14 cellular contexts compared by ENCODE assay signal in the genomic region with DNA sequence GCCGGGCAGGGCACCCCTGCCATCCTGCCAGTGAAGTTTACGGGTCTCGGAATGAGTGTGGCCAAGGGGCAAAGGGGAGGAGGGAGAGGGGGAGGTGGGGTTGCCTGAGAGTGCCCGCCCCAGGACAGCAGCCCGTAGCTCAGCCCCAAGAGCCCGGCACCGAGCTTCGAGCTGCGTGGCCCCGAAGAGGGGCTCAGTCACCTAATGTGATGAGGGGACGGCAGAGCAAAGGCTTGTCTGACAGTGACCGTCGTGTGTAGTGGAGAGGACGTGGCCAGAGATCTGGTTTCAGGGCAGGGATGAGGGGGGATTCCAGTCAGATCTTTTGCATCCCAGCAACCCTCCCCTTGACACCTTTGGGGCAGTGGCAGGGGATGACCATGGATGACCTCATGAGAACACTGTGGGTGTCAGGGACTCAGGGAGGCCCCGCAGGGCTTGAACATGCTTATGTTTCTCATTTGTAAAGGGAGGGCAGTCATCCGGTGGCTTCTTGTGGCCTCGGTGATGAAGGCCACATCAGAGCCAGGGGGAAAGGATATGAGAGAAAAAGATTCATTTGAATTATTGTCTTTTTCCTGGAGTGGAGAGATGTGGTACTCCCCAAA. TPM values are rescaled to one million over a fixed set of nuclear protein-coding genes. Genes with fewer than 3 reads are reported as not detected.
A peak's percentile ranks its signal among the peaks of the same experiment; 100 is the strongest.
DNase-seq lines count a peak whose midpoint lies in the region; ATAC-seq and TF ChIP-seq lines count a peak whose summit lies in the region.
"Had no signal": no experiment of that assay in that cellular context is flagged by ENCODE, and none has a peak within 500 bp of the region (broad histone marks: within the 10 kb centered on the region; RNA-seq: fewer than 3 reads in every experiment).

No MANE protein-coding gene starts in this region.

- no peak overlapping the region for H4K91ac ChIP-seq in trophoblast cell (ENCODE audit: low read depth, low read length)

- no peak overlapping the region for H3K4ac ChIP-seq in trophoblast cell (ENCODE audit: low read depth, low read length)

- peaks cover 36% of the 10 kb centered on the region for H3K27me3 Mint-ChIP-seq in stimulated activated naive CD8-positive, alpha-beta T cell treated with anti-CD3 and anti-CD28 coated beads, Interleukin-15, amount 100 ng/mL, for 72 hours
- no peaks in the 10 kb centered on the region for H3K27me3 Mint-ChIP-seq in activated T-helper 17 cell treated with anti-CD3 and anti-CD28 coated beads, Interleukin-2, amount 50 U/mL, for 72 hours
- H3K27me3 Mint-ChIP-seq in naive thymus-derived CD8-positive, alpha-beta T cell = peaks cover 0 to 15% (median 0%) of the 10 kb centered on the region in 5 donors

- peaks cover 68% of the 10 kb centered on the region for H3K4me1 Mint-ChIP-seq in stimulated activated naive CD8-positive, alpha-beta T cell treated with anti-CD3 and anti-CD28 coated beads, Interleukin-15, amount 100 ng/mL, for 72 hours
- peaks cover 24% of the 10 kb centered on the region for H3K4me1 Mint-ChIP-seq in activated T-helper 17 cell treated with anti-CD3 and anti-CD28 coated beads, Interleukin-2, amount 50 U/mL, for 72 hours
- H3K4me1 Mint-ChIP-seq in naive thymus-derived CD8-positive, alpha-beta T cell = peaks cover 23 to 57% (median 50%) of the 10 kb centered on the region in 4 donors

- H3K9me3 Mint-ChIP-seq in stimulated activated naive CD8-positive, alpha-beta T cell treated with anti-CD3 and anti-CD28 coated beads, Interleukin-15, amount 100 ng/mL, for 72 hours = no peaks in the 10 kb centered on the region
- no peaks in the 10 kb centered on the region for H3K9me3 Mint-ChIP-seq in activated T-helper 17 cell treated with anti-CD3 and anti-CD28 coated beads, Interleukin-2, amount 50 U/mL, for 72 hours
- H3K9me3 Mint-ChIP-seq in naive thymus-derived CD8-positive, alpha-beta T cell = no peaks in the 10 kb centered on the region

- no peak overlapping the region for H3K14ac ChIP-seq in trophoblast cell (ENCODE audit: low read length)

- TF ChIP-seq CTCF in upper lobe of right lung (IDR thresholded peaks at IDR 0.05) = no peak

- peak; percentile 74 for ATAC-seq in stimulated activated naive CD8-positive, alpha-beta T cell treated with anti-CD3 and anti-CD28 coated beads, Interleukin-15, amount 100 ng/mL, for 72 hours
- ATAC-seq in stimulated activated naive CD8-positive, alpha-beta T cell treated with anti-CD3 and anti-CD28 coated beads, Interleukin-15, Interleukin-2, amounts not matched to agents 100 U/mL and 50 U/mL, for 24 hours = no peak
- peak; percentile 50 for ATAC-seq in activated T-helper 17 cell treated with anti-CD3 and anti-CD28 coated beads, Interleukin-2, amount 50 U/mL, for 72 hours (replicated peaks)
- no peak for ATAC-seq in naive thymus-derived CD8-positive, alpha-beta T cell
- no peak for ATAC-seq in upper lobe of right lung
- ATAC-seq in GM21515 (IDR thresholded peaks at IDR 0.05; ENCODE audit: unreplicated experiment) = no peak

- H2BK120ac ChIP-seq in trophoblast cell (ENCODE audit: insufficient read depth, low read length, poor library complexity) = no peak overlapping the region

- peak overlapping the region; percentile 79 for H3K27ac ChIP-seq in upper lobe of right lung
- no peak overlapping the region for H3K27ac ChIP-seq in trophoblast cell (ENCODE audit: low read depth, low read length)

- DNase-seq in stimulated activated naive CD8-positive, alpha-beta T cell treated with anti-CD3 and anti-CD28 coated beads, Interleukin-15, amount 100 ng/mL, for 72 hours = peak in 1 of 2 donors; percentile 58
- DNase-seq in stimulated activated naive CD8-positive, alpha-beta T cell treated with anti-CD3 and anti-CD28 coated beads, Interleukin-15, Interleukin-2, amounts not matched to agents 100 U/mL and 50 U/mL, for 24 hours = no peak
- DNase-seq in naive thymus-derived CD8-positive, alpha-beta T cell = peak in 1 of 10 donors; percentile 61
- DNase-seq in upper lobe of right lung (no peak), trophoblast cell (no peak), NCI-H748 treated with DMSO at 0.1 percent for 48 hours (lab: John Stamatoyannopoulos, UW) (no peak)
- DNase-seq: activated CD8-positive, alpha-beta memory T cell treated with anti-CD3 and anti-CD28 coated beads, Interleukin-2, amount 50 U/mL, for 48 hours; effector CD8-positive, alpha-beta T cell; NCI-H1694 treated with DMSO at 0.1 percent for 48 hours; NCI-H524 treated with DMSO at 0.1 percent for 48 hours; retina; stimulated activated CD4-positive, alpha-beta T cell treated with anti-CD3 and anti-CD28 coated beads, Interleukin-4, amount 100 ng/mL, for 24 hours had no signal

- H3K36me3 Mint-ChIP-seq in activated T-helper 17 cell treated with anti-CD3 and anti-CD28 coated beads, Interleukin-2, amount 50 U/mL, for 72 hours (ENCODE audit: low read depth) = peaks cover 31% of the 10 kb centered on the region
- no peaks in the 10 kb centered on the region for H3K36me3 Mint-ChIP-seq in naive thymus-derived CD8-positive, alpha-beta T cell

- no peak overlapping the region for H2BK12ac ChIP-seq in trophoblast cell (ENCODE audit: low read length)

- H3K9me3 ChIP-seq in upper lobe of right lung (no peaks in the 10 kb centered on the region), trophoblast cell (ENCODE audit: insufficient read depth, low read depth, low read length) (peaks cover 3% of the 10 kb centered on the region)

- H2AK5ac ChIP-seq in trophoblast cell (ENCODE audit: low read length) = no peak overlapping the region

- WGBS in trophoblast cell (ENCODE audit: extremely low coverage, insufficient coverage, insufficient read length) = no CpG with 5 or more reads among the region's 17 CpGs

- no peak overlapping the region for H4K12ac ChIP-seq in trophoblast cell (ENCODE audit: low read depth, low read length)

- H3K27me3 ChIP-seq in upper lobe of right lung (peaks cover 28% of the 10 kb centered on the region), trophoblast cell (ENCODE audit: insufficient read depth, low read length) (no peaks in the 10 kb centered on the region)

- H3K79me2 ChIP-seq in trophoblast cell (ENCODE audit: control insufficient read depth, insufficient read depth, low read length, poor library complexity) = no peaks in the 10 kb centered on the region

- no peak overlapping the region for H3K9ac ChIP-seq in trophoblast cell (ENCODE audit: low read length)

- H3K18ac ChIP-seq in trophoblast cell (ENCODE audit: low read length) = no peak overlapping the region

- no peaks in the 10 kb centered on the region for H3K79me1 ChIP-seq in trophoblast cell (ENCODE audit: low read length)

- peak overlapping the region in 1 of 2 donors; percentile 33 for H3K27ac Mint-ChIP-seq in stimulated activated naive CD8-positive, alpha-beta T cell treated with anti-CD3 and anti-CD28 coated beads, Interleukin-15, amount 100 ng/mL, for 72 hours
- H3K27ac Mint-ChIP-seq in activated T-helper 17 cell treated with anti-CD3 and anti-CD28 coated beads, Interleukin-2, amount 50 U/mL, for 72 hours = peak overlapping the region; percentile 81
- peak overlapping the region in 2 of 10 donors; percentile 60 to 75 for H3K27ac Mint-ChIP-seq in naive thymus-derived CD8-positive, alpha-beta T cell

- intact Hi-C loops in upper lobe of right lung (cut with DNase I) = no loop called here

- H2AFZ ChIP-seq in trophoblast cell (ENCODE audit: insufficient read depth, low read length, poor library complexity) = no peak overlapping the region

- no peak overlapping the region for H3K4me2 ChIP-seq in trophoblast cell (ENCODE audit: low read length)

- H3K4me1 ChIP-seq in upper lobe of right lung = peaks cover 17% of the 10 kb centered on the region
- H3K4me1 ChIP-seq in trophoblast cell (ENCODE audit: control insufficient read depth in 1 of 2, insufficient read depth in 2 of 2, low read length in 2 of 2) = no peaks in the 10 kb centered on the region

- H2BK5ac ChIP-seq in trophoblast cell (ENCODE audit: low read depth, low read length, poor library complexity) = no peak overlapping the region

- POLR2A ChIA-PET in naive thymus-derived CD8-positive, alpha-beta T cell (lab: Charles Lee) = interaction anchor here (0.6 to 2.1 kb wide), 3 partner anchors 8 to 41 kb away, joined by 3 to 7 read pairs (median 3); no protein-coding TSS in a partner anchor

- H3K23ac ChIP-seq in trophoblast cell (ENCODE audit: low read length) = no peak overlapping the region

- H3K4me3 ChIP-seq in upper lobe of right lung (no peak overlapping the region), trophoblast cell (ENCODE audit: low read depth, low read length) (no peak overlapping the region)

- no peak overlapping the region for H4K8ac ChIP-seq in trophoblast cell (ENCODE audit: low read depth, low read length)

- H3K36me3 ChIP-seq in upper lobe of right lung (no peaks in the 10 kb centered on the region), trophoblast cell (ENCODE audit: control insufficient read depth in 1 of 2, insufficient read depth in 2 of 2, low read length in 2 of 2) (no peaks in the 10 kb centered on the region)

- peak overlapping the region; percentile 67 to 83 for H3K4me3 Mint-ChIP-seq in stimulated activated naive CD8-positive, alpha-beta T cell treated with anti-CD3 and anti-CD28 coated beads, Interleukin-15, amount 100 ng/mL, for 72 hours
- peak overlapping the region; percentile 86 for H3K4me3 Mint-ChIP-seq in activated T-helper 17 cell treated with anti-CD3 and anti-CD28 coated beads, Interleukin-2, amount 50 U/mL, for 72 hours
- peak overlapping the region; percentile 12 to 92 (median 83) for H3K4me3 Mint-ChIP-seq in naive thymus-derived CD8-positive, alpha-beta T cell

RNA-seq across cellular contexts. Expression of gene TRPM2, which starts 1.1 kb away (rescaled TPM):
- total RNA-seq in activated T-helper 17 cell treated with anti-CD3 and anti-CD28 coated beads, Interleukin-2, amount 50 U/mL, for 72 hours = 10 to 100 TPM; 10.7 to 25.6 TPM
- under 1 TPM; 0.31 to 0.58 TPM for total RNA-seq in naive thymus-derived CD8-positive, alpha-beta T cell
- polyA plus RNA-seq in naive thymus-derived CD8-positive, alpha-beta T cell = 1 to 10 TPM in 1 of 3 donors, under 1 TPM in 2; 0.20 to 1.2 (median 0.37) TPM
- 10.0 TPM for total RNA-seq in upper lobe of right lung
- 0.01 and 0.03 TPM in 2 replicates for polyA plus RNA-seq in trophoblast cell (2013)

RNA-seq across cellular contexts. Expression of gene CFAP410, which starts 13.2 kb away (rescaled TPM):
- 10 to 100 TPM; 13.7 to 16.4 TPM for total RNA-seq in activated T-helper 17 cell treated with anti-CD3 and anti-CD28 coated beads, Interleukin-2, amount 50 U/mL, for 72 hours
- total RNA-seq in naive thymus-derived CD8-positive, alpha-beta T cell = 10 to 100 TPM; 59.0 to 60.2 TPM
- polyA plus RNA-seq in naive thymus-derived CD8-positive, alpha-beta T cell = 10 to 100 TPM; 23.2 to 40.6 (median 29.1) TPM
- total RNA-seq in upper lobe of right lung = 25.4 TPM
- polyA plus RNA-seq in trophoblast cell (2013) = 8.3 and 10.1 TPM in 2 replicates

RNA-seq across cellular contexts. Expression of gene PFKL, which starts 52.5 kb away (rescaled TPM):
- 100 to 1,000 TPM; 150 to 184 TPM for total RNA-seq in activated T-helper 17 cell treated with anti-CD3 and anti-CD28 coated beads, Interleukin-2, amount 50 U/mL, for 72 hours
- 100 to 1,000 TPM; 115 to 125 TPM for total RNA-seq in naive thymus-derived CD8-positive, alpha-beta T cell
- 10 to 100 TPM; 63.2 to 79.5 (median 63.9) TPM for polyA plus RNA-seq in naive thymus-derived CD8-positive, alpha-beta T cell
- total RNA-seq in upper lobe of right lung = 101 TPM
- 82.7 and 83.7 TPM in 2 replicates for polyA plus RNA-seq in trophoblast cell (2013)

Comparison
In these comparisons a context has a peak if more than half of its experiments do, and no peak if none do; other contexts are left out.
1. ATAC-seq: peak in stimulated activated naive CD8-positive, alpha-beta T cell treated with anti-CD3 and anti-CD28 coated beads, Interleukin-15, amount 100 ng/mL, for 72 hours (single experiment) and activated T-helper 17 cell treated with anti-CD3 and anti-CD28 coated beads, Interleukin-2, amount 50 U/mL, for 72 hours (single experiment); none in stimulated activated naive CD8-positive, alpha-beta T cell treated with anti-CD3 and anti-CD28 coated beads, Interleukin-15, Interleukin-2, amounts not matched to agents 100 U/mL and 50 U/mL, for 24 hours (single experiment), naive thymus-derived CD8-positive, alpha-beta T cell (0 of 2), upper lobe of right lung (single experiment) and GM21515 (single experiment).
2. Peak in every context shown above with its lines, with median percentiles within 50 percentile points of each other: H3K4me3 Mint-ChIP-seq.